ENCODE assay signal across 9 cellular contexts in genomic region chr3:154095832-154096421, GRCh38. TPM values are rescaled to one million over a fixed set of nuclear protein-coding genes. Genes with fewer than 3 reads are reported as not detected.
A peak's percentile ranks its signal among the peaks of the same experiment; 100 is the strongest.
DNase-seq lines count a peak whose midpoint lies in the region; ATAC-seq, FAIRE-seq and TF ChIP-seq lines count a peak whose summit lies in the region.
"Had no signal": no experiment of that assay in that cellular context is flagged by ENCODE, and none has a peak within 500 bp of the region (broad histone marks: within the 10 kb centered on the region; RNA-seq: fewer than 3 reads in every experiment).

No MANE protein-coding gene starts in this region.

- FAIRE-seq in urothelium cell line (lab: Jason Lieb, UNC): no peak
- FAIRE-seq in HTR-8/SVneo (lab: Jason Lieb, UNC): no peak

- POLR2A ChIA-PET in Panc1 (lab: Charles Lee): no interaction called here

- intact Hi-C loops in Panc1 (cut with micrococcal nuclease; ENCODE audit: unreplicated experiment): loop anchor here (5.0 kb wide), 1 partner anchor 156 kb away; no protein-coding TSS in a partner anchor

- CTCF ChIA-PET in Panc1 (lab: Charles Lee): no interaction called here

- DNase-seq in SHP77 treated with DMSO at 0.1 percent for 48 hours (lab: John Stamatoyannopoulos, UW) (peak; percentile 6), SHP77 (lab: John Stamatoyannopoulos, UW) (no peak), Panc1 (ENCODE audit: low read depth, low spot score) (no peak), fibroblast of the aortic adventitia (ENCODE audit: low read depth) (peak; percentile 72), thoracic aorta (ENCODE audit: low spot score) (no peak), urothelium cell line (ENCODE audit: low spot score) (no peak), HTR-8/SVneo (ENCODE audit: insufficient read length, low spot score) (no peak)
- DNase-seq: activated CD4-positive, alpha-beta T cell treated with anti-CD3 and anti-CD28 coated beads, Interleukin-2, amount 50 U/mL, for 48 hours had no signal

- H3K4me3 ChIP-seq in Panc1 (ENCODE audit: low read depth in 2 of 2, low read length in 2 of 2): no peak overlapping the region
- H3K4me3 ChIP-seq in fibroblast of the aortic adventitia (ENCODE audit: low read depth, low read length): no peak overlapping the region
- H3K4me3 ChIP-seq in thoracic aorta: no peak overlapping the region

- H3K9me3 ChIP-seq in Panc1 (ENCODE audit: control insufficient read depth, insufficient read depth, low read depth, low read length) (no peaks in the 10 kb centered on the region), thoracic aorta (no peaks in the 10 kb centered on the region)

- ATAC-seq in Panc1: no peak
- no peak for ATAC-seq in thoracic aorta (ENCODE audit: insufficient number of reproducible peaks, low FRiP score, low read depth)
- ATAC-seq in HG03565 (IDR thresholded peaks at IDR 0.05; ENCODE audit: unreplicated experiment): no peak

- H3K27ac ChIP-seq in Panc1 (ENCODE audit: low read length) (no peak overlapping the region), thoracic aorta (no peak overlapping the region)

- no TSS peak for BruUV-seq in Panc1 (replicated peaks; lab: Mats Ljungman, UMichigan)

- no peaks in the 10 kb centered on the region for H3K4me1 ChIP-seq in Panc1 (ENCODE audit: control insufficient read depth, insufficient read depth, low read length)
- peaks cover 0 to 7% of the 10 kb centered on the region in 2 donors for H3K4me1 ChIP-seq in thoracic aorta (ENCODE audit: control insufficient read depth in 1 of 2, low read depth in 2 of 2)

- H3K27me3 ChIP-seq in Panc1 (ENCODE audit: control insufficient read depth, insufficient read depth, low read length) (no peaks in the 10 kb centered on the region), thoracic aorta (replicated peaks; ENCODE audit: insufficient read depth) (no peaks in the 10 kb centered on the region)

- TF ChIP-seq CTCF in Panc1 (IDR thresholded peaks at IDR 0.05): peak; percentile 64; the same call in 1 of the 2 replicates
- TF ChIP-seq CTCF in fibroblast of the aortic adventitia (IDR thresholded peaks at IDR 0.05; ENCODE audit: insufficient read depth, low read length): peak; percentile 60
- peak; percentile 46 for TF ChIP-seq CTCF in thoracic aorta (IDR thresholded peaks at IDR 0.05)

- H3K36me3 ChIP-seq in Panc1 (ENCODE audit: control insufficient read depth, insufficient read depth, low read length): no peaks in the 10 kb centered on the region
- no peaks in the 10 kb centered on the region for H3K36me3 ChIP-seq in thoracic aorta

- in situ Hi-C loops in Panc1 (cut with HindIII; ENCODE audit: low pct_unique_long_range_greater_than_20kb, low sequenced_read_pairs): no loop called here

RNA-seq across cellular contexts. Expression of gene ARHGEF26, which starts 25.3 kb away (rescaled TPM):
- total RNA-seq in Panc1 (2021; ENCODE audit: unreplicated experiment) (2.0 TPM), fibroblast of the aortic adventitia (ENCODE audit: low replicate concordance) (2.0 and 4.3 TPM in 2 replicates), thoracic aorta (10 to 100 TPM; 88.0 to 96.4 TPM)
- 1.4 TPM for polyA plus RNA-seq in Panc1 (2012; ENCODE audit: insufficient read length)

Comparison
In these comparisons a context has a peak if more than half of its experiments do, and no peak if none do; other contexts are left out.
1. DNase-seq: peak in SHP77 treated with DMSO at 0.1 percent for 48 hours (single experiment) and fibroblast of the aortic adventitia (single experiment); none in SHP77 (0 of 2), Panc1 (single experiment), thoracic aorta (single experiment), urothelium cell line (single experiment) and HTR-8/SVneo (single experiment).
2. RNA of gene ARHGEF26, which starts 25.3 kb away (total RNA-seq): 88.0 to 96.4 TPM in thoracic aorta; 2.0 to 4.3 TPM in fibroblast of the aortic adventitia and 2.0 TPM in Panc1 (single experiment); every median in the first group is over 10 times any median in the second.
3. Peak in every context shown above with its lines, with median percentiles within 50 percentile points of each other: CTCF ChIP-seq.